3 cellular contexts compared by ENCODE assay signal in genomic region chr16:23035240-23035639, GRCh38.
"Had no signal": no experiment of that assay in that cellular context is flagged by ENCODE, and none has a peak within 500 bp of the region (broad histone marks: within the 10 kb centered on the region; RNA-seq: fewer than 3 reads in every experiment).

No MANE protein-coding gene starts in this region.

- ATAC-seq: GM12878 had no signal

- H3K4me3 ChIP-seq: GM12878 had no signal

- DNase-seq: GDM1, GF-D8 had no signal
